Comparison of ENCODE assay signal across 22 cellular contexts in the genomic region with DNA sequence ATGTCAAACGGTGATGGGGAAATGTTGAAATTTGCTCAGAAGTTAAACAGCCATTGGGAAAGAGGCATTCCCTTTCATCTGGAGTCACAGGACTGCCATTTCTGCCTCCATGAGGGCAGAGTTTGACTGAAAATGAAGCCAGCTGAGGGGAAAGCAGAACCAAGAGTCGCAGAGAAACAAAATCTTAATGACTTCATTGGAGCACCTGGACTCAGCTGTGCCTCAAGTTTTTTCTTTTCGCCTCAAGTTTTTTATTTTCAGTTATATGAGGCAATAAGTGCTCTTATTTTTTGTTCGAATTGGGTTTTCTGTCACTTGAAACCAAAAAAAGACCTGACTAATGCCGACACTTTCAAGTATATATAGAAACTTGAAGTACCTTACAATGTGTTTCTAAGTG.
DNase-seq lines count a peak whose midpoint lies in the region; ATAC-seq lines count a peak whose summit lies in the region.
"Had no signal": no experiment of that assay in that cellular context is flagged by ENCODE, and none has a peak within 500 bp of the region (broad histone marks: within the 10 kb centered on the region; RNA-seq: fewer than 3 reads in every experiment).

No MANE protein-coding gene starts in this region.

- ATAC-seq in GM18858 (IDR thresholded peaks at IDR 0.05; ENCODE audit: unreplicated experiment) = peak; percentile 25
- ATAC-seq in GM21526 (IDR thresholded peaks at IDR 0.05; ENCODE audit: low FRiP score, unreplicated experiment) = peak; percentile 50
- peak; percentile 48 for ATAC-seq in HG03280 (IDR thresholded peaks at IDR 0.05; ENCODE audit: unreplicated experiment)
- no peak for ATAC-seq in HG02623 (IDR thresholded peaks at IDR 0.05; ENCODE audit: unreplicated experiment)
- ATAC-seq: GM23338, Right ventricle myocardium inferior had no signal

- DNase-seq in activated CD4-positive, alpha-beta T cell treated with anti-CD3 and anti-CD28 coated beads for 48 hours = no peak
- DNase-seq in OCI-M1 (lab: John Stamatoyannopoulos, UW) = no peak
- no peak for DNase-seq in RKO (ENCODE audit: low spot score)
- DNase-seq: Caco-2; CD4-positive, alpha-beta T cell; DND-41; HCEC 1CT; KBM-7; MM.1S; NCI-H1048; NCI-H1417 treated with DMSO at 0.1 percent for 48 hours; NCI-H187; NCI-H2107; NCI-H510A; NK-92 treated with Interleukin-12 subunit alpha and Interleukin-12 subunit beta, amount 100 ng/mL, for 24 hours; T-helper 9 cell had no signal
